20 cellular contexts compared by ENCODE assay signal in genomic region chr4:27506401-27506800, GRCh38.
A peak's percentile ranks its signal among the peaks of the same experiment; 100 is the strongest.
DNase-seq lines count a peak whose midpoint lies in the region; ATAC-seq, FAIRE-seq and TF ChIP-seq lines count a peak whose summit lies in the region.
"Had no signal": no experiment of that assay in that cellular context is flagged by ENCODE, and none has a peak within 500 bp of the region (broad histone marks: within the 10 kb centered on the region; RNA-seq: fewer than 3 reads in every experiment).

No MANE protein-coding gene starts in this region.

- H3K9ac ChIP-seq in MM.1S (ENCODE audit: low read length), result no peak overlapping the region
- H3K9ac ChIP-seq in H1 (replicated peaks in 1 of 4; ENCODE audit: extremely low read depth in 1 of 4, low read depth in 3 of 4, low read length in 3 of 4), result no peak overlapping the region
- H3K9ac ChIP-seq: BLaER1 treated with 17β-estradiol and CSF1 and Interleukin-3, amounts not matched to agents 10 nM and 100 nM had no signal

- H2AK5ac ChIP-seq in H1 (ENCODE audit: low read depth, low read length), result no peak overlapping the region

- POLR2A ChIA-PET in H1 (lab: Charles Lee; ENCODE audit: partially characterized antibody), result no interaction called here

- no peak overlapping the region for H3K4ac ChIP-seq in H1 (replicated peaks; ENCODE audit: insufficient read length, low read depth, low read length)

- H4K8ac ChIP-seq in H1 (ENCODE audit: extremely low read depth, insufficient read depth, low read length), result no peak overlapping the region

- DNase-seq in D721Med (ENCODE audit: insufficient read length, low spot score), result no peak
- peak; percentile 52 for DNase-seq in MM.1S
- no peak for DNase-seq in H1 (ENCODE audit: low read depth in 1 of 2, low spot score in 2 of 2)
- no peak for DNase-seq in NCI-H526 treated with DMSO at 0.1 percent for 48 hours (lab: John Stamatoyannopoulos, UW)
- no peak for DNase-seq in left colon
- no peak for DNase-seq in effector memory CD4-positive, alpha-beta T cell
- DNase-seq: AML-193; CD4-positive, alpha-beta memory T cell; CD8-positive, alpha-beta memory T cell; COR-L47; DMS79 treated with DMSO at 0.1 percent for 48 hours; GF-D8 had no signal

- H3K36me3 ChIP-seq in MM.1S (replicated peaks; ENCODE audit: insufficient read depth, low read length), result no peaks in the 10 kb centered on the region
- H3K36me3 ChIP-seq in H1 (ENCODE audit: control insufficient read depth in 2 of 4, insufficient read depth in 4 of 4, low read length in 3 of 4), result no peaks in the 10 kb centered on the region
- H3K36me3 ChIP-seq in neuron (ENCODE audit: insufficient read depth, low read length), result no peaks in the 10 kb centered on the region
- H3K36me3 ChIP-seq in effector memory CD4-positive, alpha-beta T cell (ENCODE audit: control insufficient read depth, insufficient read depth, low read length), result no peaks in the 10 kb centered on the region
- H3K36me3 ChIP-seq: BLaER1 treated with 17β-estradiol and CSF1 and Interleukin-3, amounts not matched to agents 10 nM and 100 nM had no signal

- no peak overlapping the region for H3K18ac ChIP-seq in H1 (ENCODE audit: extremely low read depth, low read length)

- H2AFZ ChIP-seq in MM.1S (ENCODE audit: low read length) (no peak overlapping the region), H1 (ENCODE audit: low read length) (0 out of 2 replicates have a peak overlapping the region, but pooled peaks have one; percentile 18), neuron (ENCODE audit: low read depth, low read length) (peak overlapping the region; percentile 5)

- WGBS in H1 (ENCODE audit: extremely low coverage in 1 of 2, insufficient coverage in 1 of 2, insufficient read length in 1 of 2, insufficient replicate concordance in 2 of 2, low coverage in 1 of 2, low lambda C conversion rate in 2 of 2, missing lambda C conversion rate in 1 of 2), 2 experiments, result 83% methylated on average over 1 of the region's 1 CpG; no CpG with 5 or more reads in 1 of the 2 experiments

- no peaks in the 10 kb centered on the region for H3K79me1 ChIP-seq in H1 (ENCODE audit: low read depth, low read length)

- no peaks in the 10 kb centered on the region for H3K23me2 ChIP-seq in H1 (ENCODE audit: low read depth, low read length)

- no peak overlapping the region for H4K5ac ChIP-seq in H1 (ENCODE audit: insufficient read length, low read depth, low read length)

- H3K4me2 ChIP-seq in MM.1S (ENCODE audit: low read depth, low read length), result no peak overlapping the region
- no peak overlapping the region for H3K4me2 ChIP-seq in H1 (ENCODE audit: insufficient read depth in 1 of 2, low read depth in 2 of 2, low read length in 2 of 2)
- H3K4me2 ChIP-seq: A549; BLaER1 treated with 17β-estradiol and CSF1 and Interleukin-3, amounts not matched to agents 10 nM and 100 nM had no signal

- no peak overlapping the region for H2BK12ac ChIP-seq in H1 (ENCODE audit: low read depth, low read length)

- H3K9me2 ChIP-seq in MM.1S (replicated peaks; ENCODE audit: insufficient read depth, low read length), result no peaks in the 10 kb centered on the region

- H3K14ac ChIP-seq in H1 (ENCODE audit: insufficient read length), result no peak overlapping the region

- H3K27ac ChIP-seq in MM.1S (ENCODE audit: low read length), result no peak overlapping the region
- H3K27ac ChIP-seq in H1 (ENCODE audit: low read depth, low read length), result no peak overlapping the region
- no peak overlapping the region for H3K27ac ChIP-seq in effector memory CD4-positive, alpha-beta T cell (ENCODE audit: insufficient read depth, low read length, poor library complexity, severe bottlenecking)
- H3K27ac ChIP-seq: 22Rv1; A549; BLaER1 treated with 17β-estradiol and CSF1 and Interleukin-3, amounts not matched to agents 10 nM and 100 nM; C4-2B had no signal

- H3K4me3 ChIP-seq in MM.1S (ENCODE audit: low read length) (no peak overlapping the region), H1 (ENCODE audit: extremely low read depth in 1 of 4, insufficient read depth in 2 of 4, low read depth in 3 of 4, low read length in 4 of 4) (no peak overlapping the region), neuron (ENCODE audit: low read length) (no peak overlapping the region)
- no peak overlapping the region for H3K4me3 ChIP-seq in effector memory CD4-positive, alpha-beta T cell (ENCODE audit: insufficient read depth, low read depth, low read length, poor library complexity, severe bottlenecking)
- H3K4me3 ChIP-seq: A549; BLaER1 treated with 17β-estradiol and CSF1 and Interleukin-3, amounts not matched to agents 10 nM and 100 nM had no signal

- no peak for ATAC-seq in left colon
- ATAC-seq: A549 had no signal

- H3K23ac ChIP-seq in H1 (ENCODE audit: insufficient read length), result no peak overlapping the region

- TF ChIP-seq RAD21 in H1 (IDR thresholded peaks at IDR 0.05 in 1 of 2, conservative IDR thresholded peaks at IDR 0.05 in 1 of 2; ENCODE audit: low read depth in 2 of 2, low read length in 2 of 2), result no peak

- H3K79me2 ChIP-seq in MM.1S (ENCODE audit: low read length), result no peaks in the 10 kb centered on the region
- H3K79me2 ChIP-seq in H1 (ENCODE audit: control insufficient read depth in 1 of 2, insufficient read depth in 2 of 2, low read length in 2 of 2), result no peaks in the 10 kb centered on the region

- TF ChIP-seq EP300 in H1 (IDR thresholded peaks at IDR 0.05; ENCODE audit: borderline replicate concordance in 1 of 2, low read depth in 2 of 2, low read length in 2 of 2), result no peak

- H2BK20ac ChIP-seq in H1 (ENCODE audit: low read length), result no peak overlapping the region

- H3K4me1 ChIP-seq in MM.1S (ENCODE audit: low read length) (0 out of 2 replicates have a peak, but pooled peaks cover 5% of the 10 kb centered on the region), H1 (replicated peaks in 1 of 4; ENCODE audit: control insufficient read depth in 3 of 4, insufficient read depth in 4 of 4, low read length in 3 of 4) (no peaks in the 10 kb centered on the region), neuron (ENCODE audit: insufficient read depth, low read length) (peaks cover 19% of the 10 kb centered on the region)
- H3K4me1 ChIP-seq in effector memory CD4-positive, alpha-beta T cell (ENCODE audit: control insufficient read depth, insufficient read depth, low read length, poor library complexity, severe bottlenecking), result no peaks in the 10 kb centered on the region
- H3K4me1 ChIP-seq: A549; BLaER1 treated with 17β-estradiol and CSF1 and Interleukin-3, amounts not matched to agents 10 nM and 100 nM had no signal

- no peak overlapping the region for H2BK120ac ChIP-seq in H1 (replicated peaks; ENCODE audit: low read depth, low read length)

- CTCF ChIA-PET in H1 (lab: Charles Lee; ENCODE audit: partially characterized antibody), result no interaction called here

- intact Hi-C loops in left colon (cut with DNase I, micrococcal nuclease), result no loop called here

- no peak overlapping the region for H2BK5ac ChIP-seq in H1 (ENCODE audit: low read depth, low read length)

- no peak for TF ChIP-seq POLR2A in H1 (IDR thresholded peaks at IDR 0.05; ENCODE audit: control extremely low read depth in 1 of 2, low read depth in 2 of 2, low read length in 2 of 2)

- no peak overlapping the region for H2BK15ac ChIP-seq in H1 (ENCODE audit: low read length)

- no peaks in the 10 kb centered on the region for H3K27me3 ChIP-seq in MM.1S (replicated peaks; ENCODE audit: insufficient read depth, low read length)
- no peaks in the 10 kb centered on the region for H3K27me3 ChIP-seq in H1 (replicated peaks in 1 of 4; ENCODE audit: control insufficient read depth in 3 of 4, extremely low read depth in 1 of 4, insufficient read depth in 3 of 4, low read length in 3 of 4)
- no peaks in the 10 kb centered on the region for H3K27me3 ChIP-seq in neuron (ENCODE audit: insufficient read depth, low read length)
- H3K27me3 ChIP-seq in effector memory CD4-positive, alpha-beta T cell (replicated peaks; ENCODE audit: control insufficient read depth, insufficient read depth, low read length, poor library complexity, severe bottlenecking), result no peaks in the 10 kb centered on the region
- H3K27me3 ChIP-seq: BLaER1 treated with 17β-estradiol and CSF1 and Interleukin-3, amounts not matched to agents 10 nM and 100 nM had no signal

- TF ChIP-seq CTCF in D721Med (IDR thresholded peaks at IDR 0.05; ENCODE audit: insufficient read depth, missing control alignments) (no peak), MM.1S (IDR thresholded peaks at IDR 0.05; ENCODE audit: low read length) (no peak), H1 (IDR thresholded peaks at IDR 0.05; ENCODE audit: control extremely low read depth in 1 of 3, insufficient read depth in 1 of 3, low read depth in 1 of 3, low read length in 3 of 3) (no peak)

- H3K56ac ChIP-seq in H1 (replicated peaks; ENCODE audit: insufficient read length, low read depth, low read length), result no peak overlapping the region

- FAIRE-seq in D721Med (lab: Jason Lieb, UNC) (peak; percentile 67), H1 (lab: Jason Lieb, UNC) (no peak)
- FAIRE-seq: A549, G401.6, GM12891, GM19239 had no signal

- H4K91ac ChIP-seq in H1 (replicated peaks; ENCODE audit: insufficient read length, low read length), result no peak overlapping the region

- H4K20me1 ChIP-seq in MM.1S (ENCODE audit: insufficient read depth, low read length) (no peaks in the 10 kb centered on the region), H1 (replicated peaks in 1 of 2; ENCODE audit: control insufficient read depth in 1 of 2, insufficient read depth in 2 of 2, low read length in 2 of 2) (no peaks in the 10 kb centered on the region)
- H4K20me1 ChIP-seq: BLaER1 treated with 17β-estradiol and CSF1 and Interleukin-3, amounts not matched to agents 10 nM and 100 nM had no signal

- no peaks in the 10 kb centered on the region for H3F3A ChIP-seq in MM.1S (ENCODE audit: insufficient read depth, low read length)

- H3K9me3 ChIP-seq in MM.1S (replicated peaks; ENCODE audit: insufficient read depth, low read length) (no peaks in the 10 kb centered on the region), H1 (ENCODE audit: insufficient read depth in 2 of 2, low read depth in 1 of 2, low read length in 1 of 2) (no peaks in the 10 kb centered on the region), neuron (ENCODE audit: low read length) (no peaks in the 10 kb centered on the region)
- no peaks in the 10 kb centered on the region for H3K9me3 ChIP-seq in effector memory CD4-positive, alpha-beta T cell (ENCODE audit: control insufficient read depth, low read length)
- H3K9me3 ChIP-seq: A549 had no signal

TF ChIP-seq in H1, 55 proteins besides CTCF, POLR2A, EP300 and RAD21 (continues in another document):
- TF ChIP-seq CBX5 (IDR thresholded peaks at IDR 0.05; ENCODE audit: low read depth, low read length) (no peak), SP4 (IDR thresholded peaks at IDR 0.05; ENCODE audit: low read length) (no peak), GTF2F1 (IDR thresholded peaks at IDR 0.05; ENCODE audit: borderline replicate concordance, low read depth, low read length) (no peak)
